1 cellular context compared by ENCODE assay signal in genomic region chr7:128361463-128362441, GRCh38.
TF ChIP-seq lines count a peak whose summit lies in the region.

Gene PRRT4 (minus strand): TSS chr7:128361690.

TF ChIP-seq in H1, 55 proteins besides CTCF, POLR2A, EP300 and RAD21 (continued from another document):
- TF ChIP-seq, protein P1, sequence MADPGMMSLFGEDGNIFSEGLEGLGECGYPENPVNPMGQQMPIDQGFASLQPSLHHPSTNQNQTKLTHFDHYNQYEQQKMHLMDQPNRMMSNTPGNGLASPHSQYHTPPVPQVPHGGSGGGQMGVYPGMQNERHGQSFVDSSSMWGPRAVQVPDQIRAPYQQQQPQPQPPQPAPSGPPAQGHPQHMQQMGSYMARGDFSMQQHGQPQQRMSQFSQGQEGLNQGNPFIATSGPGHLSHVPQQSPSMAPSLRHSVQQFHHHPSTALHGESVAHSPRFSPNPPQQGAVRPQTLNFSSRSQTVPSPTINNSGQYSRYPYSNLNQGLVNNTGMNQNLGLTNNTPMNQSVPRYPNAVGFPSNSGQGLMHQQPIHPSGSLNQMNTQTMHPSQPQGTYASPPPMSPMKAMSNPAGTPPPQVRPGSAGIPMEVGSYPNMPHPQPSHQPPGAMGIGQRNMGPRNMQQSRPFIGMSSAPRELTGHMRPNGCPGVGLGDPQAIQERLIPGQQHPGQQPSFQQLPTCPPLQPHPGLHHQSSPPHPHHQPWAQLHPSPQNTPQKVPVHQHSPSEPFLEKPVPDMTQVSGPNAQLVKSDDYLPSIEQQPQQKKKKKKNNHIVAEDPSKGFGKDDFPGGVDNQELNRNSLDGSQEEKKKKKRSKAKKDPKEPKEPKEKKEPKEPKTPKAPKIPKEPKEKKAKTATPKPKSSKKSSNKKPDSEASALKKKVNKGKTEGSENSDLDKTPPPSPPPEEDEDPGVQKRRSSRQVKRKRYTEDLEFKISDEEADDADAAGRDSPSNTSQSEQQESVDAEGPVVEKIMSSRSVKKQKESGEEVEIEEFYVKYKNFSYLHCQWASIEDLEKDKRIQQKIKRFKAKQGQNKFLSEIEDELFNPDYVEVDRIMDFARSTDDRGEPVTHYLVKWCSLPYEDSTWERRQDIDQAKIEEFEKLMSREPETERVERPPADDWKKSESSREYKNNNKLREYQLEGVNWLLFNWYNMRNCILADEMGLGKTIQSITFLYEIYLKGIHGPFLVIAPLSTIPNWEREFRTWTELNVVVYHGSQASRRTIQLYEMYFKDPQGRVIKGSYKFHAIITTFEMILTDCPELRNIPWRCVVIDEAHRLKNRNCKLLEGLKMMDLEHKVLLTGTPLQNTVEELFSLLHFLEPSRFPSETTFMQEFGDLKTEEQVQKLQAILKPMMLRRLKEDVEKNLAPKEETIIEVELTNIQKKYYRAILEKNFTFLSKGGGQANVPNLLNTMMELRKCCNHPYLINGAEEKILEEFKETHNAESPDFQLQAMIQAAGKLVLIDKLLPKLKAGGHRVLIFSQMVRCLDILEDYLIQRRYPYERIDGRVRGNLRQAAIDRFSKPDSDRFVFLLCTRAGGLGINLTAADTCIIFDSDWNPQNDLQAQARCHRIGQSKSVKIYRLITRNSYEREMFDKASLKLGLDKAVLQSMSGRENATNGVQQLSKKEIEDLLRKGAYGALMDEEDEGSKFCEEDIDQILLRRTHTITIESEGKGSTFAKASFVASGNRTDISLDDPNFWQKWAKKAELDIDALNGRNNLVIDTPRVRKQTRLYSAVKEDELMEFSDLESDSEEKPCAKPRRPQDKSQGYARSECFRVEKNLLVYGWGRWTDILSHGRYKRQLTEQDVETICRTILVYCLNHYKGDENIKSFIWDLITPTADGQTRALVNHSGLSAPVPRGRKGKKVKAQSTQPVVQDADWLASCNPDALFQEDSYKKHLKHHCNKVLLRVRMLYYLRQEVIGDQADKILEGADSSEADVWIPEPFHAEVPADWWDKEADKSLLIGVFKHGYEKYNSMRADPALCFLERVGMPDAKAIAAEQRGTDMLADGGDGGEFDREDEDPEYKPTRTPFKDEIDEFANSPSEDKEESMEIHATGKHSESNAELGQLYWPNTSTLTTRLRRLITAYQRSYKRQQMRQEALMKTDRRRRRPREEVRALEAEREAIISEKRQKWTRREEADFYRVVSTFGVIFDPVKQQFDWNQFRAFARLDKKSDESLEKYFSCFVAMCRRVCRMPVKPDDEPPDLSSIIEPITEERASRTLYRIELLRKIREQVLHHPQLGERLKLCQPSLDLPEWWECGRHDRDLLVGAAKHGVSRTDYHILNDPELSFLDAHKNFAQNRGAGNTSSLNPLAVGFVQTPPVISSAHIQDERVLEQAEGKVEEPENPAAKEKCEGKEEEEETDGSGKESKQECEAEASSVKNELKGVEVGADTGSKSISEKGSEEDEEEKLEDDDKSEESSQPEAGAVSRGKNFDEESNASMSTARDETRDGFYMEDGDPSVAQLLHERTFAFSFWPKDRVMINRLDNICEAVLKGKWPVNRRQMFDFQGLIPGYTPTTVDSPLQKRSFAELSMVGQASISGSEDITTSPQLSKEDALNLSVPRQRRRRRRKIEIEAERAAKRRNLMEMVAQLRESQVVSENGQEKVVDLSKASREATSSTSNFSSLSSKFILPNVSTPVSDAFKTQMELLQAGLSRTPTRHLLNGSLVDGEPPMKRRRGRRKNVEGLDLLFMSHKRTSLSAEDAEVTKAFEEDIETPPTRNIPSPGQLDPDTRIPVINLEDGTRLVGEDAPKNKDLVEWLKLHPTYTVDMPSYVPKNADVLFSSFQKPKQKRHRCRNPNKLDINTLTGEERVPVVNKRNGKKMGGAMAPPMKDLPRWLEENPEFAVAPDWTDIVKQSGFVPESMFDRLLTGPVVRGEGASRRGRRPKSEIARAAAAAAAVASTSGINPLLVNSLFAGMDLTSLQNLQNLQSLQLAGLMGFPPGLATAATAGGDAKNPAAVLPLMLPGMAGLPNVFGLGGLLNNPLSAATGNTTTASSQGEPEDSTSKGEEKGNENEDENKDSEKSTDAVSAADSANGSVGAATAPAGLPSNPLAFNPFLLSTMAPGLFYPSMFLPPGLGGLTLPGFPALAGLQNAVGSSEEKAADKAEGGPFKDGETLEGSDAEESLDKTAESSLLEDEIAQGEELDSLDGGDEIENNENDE (IDR thresholded peaks at IDR 0.05; ENCODE audit: insufficient replicate concordance, low read length), result no peak
- TF ChIP-seq ZNF274 (IDR thresholded peaks at IDR 0.05; ENCODE audit: borderline replicate concordance, extremely low read depth, low read length), result no peak
- no peak for TF ChIP-seq ASH2L (IDR thresholded peaks at IDR 0.05; ENCODE audit: low read length)
- no peak for TF ChIP-seq CREB1 (IDR thresholded peaks at IDR 0.05)
- no peak for TF ChIP-seq JUND (IDR thresholded peaks at IDR 0.05; ENCODE audit: low read length)
- no peak for TF ChIP-seq SP2 (IDR thresholded peaks at IDR 0.05; ENCODE audit: low read length)
- TF ChIP-seq KDM5A (IDR thresholded peaks at IDR 0.05; ENCODE audit: low read length), result no peak
- TF ChIP-seq SRF (IDR thresholded peaks at IDR 0.05; ENCODE audit: low read depth, low read length), result no peak
- no peak for TF ChIP-seq BCL11A (IDR thresholded peaks at IDR 0.05; ENCODE audit: low read depth in 2 of 2, low read length in 2 of 2)
- no peak for TF ChIP-seq ATF2 (IDR thresholded peaks at IDR 0.05; ENCODE audit: low read length)
- no peak for TF ChIP-seq JUN (IDR thresholded peaks at IDR 0.05; ENCODE audit: low read depth, low read length)
- no peak for TF ChIP-seq HDAC2 (IDR thresholded peaks at IDR 0.05; ENCODE audit: borderline replicate concordance in 1 of 2, low read depth in 2 of 2, low read length in 2 of 2)
- peak; percentile 18; the same call in 1 of the 2 replicates for TF ChIP-seq RBBP5 (IDR thresholded peaks at IDR 0.05; ENCODE audit: borderline replicate concordance, low read depth, low read length)
- TF ChIP-seq KDM1A (IDR thresholded peaks at IDR 0.05; ENCODE audit: borderline replicate concordance, low read length), result no peak
- 0 out of 2 replicates have a peak, but pooled peaks have one; percentile 27 for TF ChIP-seq TAF1 (IDR thresholded peaks at IDR 0.05; ENCODE audit: low read depth, low read length)
- TF ChIP-seq TBP (IDR thresholded peaks at IDR 0.05; ENCODE audit: low read depth, low read length), result no peak
- TF ChIP-seq EGR1 (IDR thresholded peaks at IDR 0.05; ENCODE audit: borderline replicate concordance, low read depth, low read length), result no peak
- TF ChIP-seq RFX5 (IDR thresholded peaks at IDR 0.05; ENCODE audit: borderline replicate concordance, low read depth, low read length), result no peak
- TF ChIP-seq YY1 (IDR thresholded peaks at IDR 0.05; ENCODE audit: low read depth, low read length), result no peak
- TF ChIP-seq POU5F1 (IDR thresholded peaks at IDR 0.05; ENCODE audit: low read depth, low read length), result no peak
- TF ChIP-seq SIRT6 (IDR thresholded peaks at IDR 0.05; ENCODE audit: low read length), result no peak
- no peak for TF ChIP-seq CBX5 (IDR thresholded peaks at IDR 0.05; ENCODE audit: low read depth, low read length)
- no peak for TF ChIP-seq TAF7 (optimal IDR thresholded peaks at IDR 0.05; ENCODE audit: borderline replicate concordance, low read depth, low read length)
- TF ChIP-seq GTF2F1 (IDR thresholded peaks at IDR 0.05; ENCODE audit: borderline replicate concordance, low read depth, low read length), result no peak
